ENCODE assay signal across 1 cellular context in the genomic region with DNA sequence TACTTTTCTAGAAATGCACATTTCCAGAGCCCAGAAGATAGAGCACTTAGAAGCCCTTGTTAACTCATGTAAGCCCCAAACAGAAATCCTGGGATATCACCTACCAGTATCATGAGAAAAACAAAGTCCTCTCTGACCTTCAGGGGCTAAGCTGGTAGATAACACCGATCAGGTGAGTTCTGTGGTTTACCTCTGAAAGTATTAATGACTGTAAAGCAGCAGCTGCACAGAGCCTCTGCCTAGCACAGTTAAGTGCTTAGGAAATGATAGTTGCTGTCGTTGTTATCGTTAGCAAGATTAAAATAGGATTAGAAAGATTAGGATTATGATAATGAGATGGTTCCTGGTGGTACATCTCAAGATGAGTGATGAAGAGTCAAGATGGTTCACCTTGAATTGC.
TF ChIP-seq lines count a peak whose summit lies in the region.

No MANE protein-coding gene starts in this region.

TF ChIP-seq in HepG2, 621 proteins besides CTCF, POLR2A, EP300 and RAD21 (continued from another document):
- TF ChIP-seq, protein P1, sequence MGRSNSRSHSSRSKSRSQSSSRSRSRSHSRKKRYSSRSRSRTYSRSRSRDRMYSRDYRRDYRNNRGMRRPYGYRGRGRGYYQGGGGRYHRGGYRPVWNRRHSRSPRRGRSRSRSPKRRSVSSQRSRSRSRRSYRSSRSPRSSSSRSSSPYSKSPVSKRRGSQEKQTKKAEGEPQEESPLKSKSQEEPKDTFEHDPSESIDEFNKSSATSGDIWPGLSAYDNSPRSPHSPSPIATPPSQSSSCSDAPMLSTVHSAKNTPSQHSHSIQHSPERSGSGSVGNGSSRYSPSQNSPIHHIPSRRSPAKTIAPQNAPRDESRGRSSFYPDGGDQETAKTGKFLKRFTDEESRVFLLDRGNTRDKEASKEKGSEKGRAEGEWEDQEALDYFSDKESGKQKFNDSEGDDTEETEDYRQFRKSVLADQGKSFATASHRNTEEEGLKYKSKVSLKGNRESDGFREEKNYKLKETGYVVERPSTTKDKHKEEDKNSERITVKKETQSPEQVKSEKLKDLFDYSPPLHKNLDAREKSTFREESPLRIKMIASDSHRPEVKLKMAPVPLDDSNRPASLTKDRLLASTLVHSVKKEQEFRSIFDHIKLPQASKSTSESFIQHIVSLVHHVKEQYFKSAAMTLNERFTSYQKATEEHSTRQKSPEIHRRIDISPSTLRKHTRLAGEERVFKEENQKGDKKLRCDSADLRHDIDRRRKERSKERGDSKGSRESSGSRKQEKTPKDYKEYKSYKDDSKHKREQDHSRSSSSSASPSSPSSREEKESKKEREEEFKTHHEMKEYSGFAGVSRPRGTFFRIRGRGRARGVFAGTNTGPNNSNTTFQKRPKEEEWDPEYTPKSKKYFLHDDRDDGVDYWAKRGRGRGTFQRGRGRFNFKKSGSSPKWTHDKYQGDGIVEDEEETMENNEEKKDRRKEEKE (IDR thresholded peaks at IDR 0.05), result no peak
- TF ChIP-seq, protein P2, sequence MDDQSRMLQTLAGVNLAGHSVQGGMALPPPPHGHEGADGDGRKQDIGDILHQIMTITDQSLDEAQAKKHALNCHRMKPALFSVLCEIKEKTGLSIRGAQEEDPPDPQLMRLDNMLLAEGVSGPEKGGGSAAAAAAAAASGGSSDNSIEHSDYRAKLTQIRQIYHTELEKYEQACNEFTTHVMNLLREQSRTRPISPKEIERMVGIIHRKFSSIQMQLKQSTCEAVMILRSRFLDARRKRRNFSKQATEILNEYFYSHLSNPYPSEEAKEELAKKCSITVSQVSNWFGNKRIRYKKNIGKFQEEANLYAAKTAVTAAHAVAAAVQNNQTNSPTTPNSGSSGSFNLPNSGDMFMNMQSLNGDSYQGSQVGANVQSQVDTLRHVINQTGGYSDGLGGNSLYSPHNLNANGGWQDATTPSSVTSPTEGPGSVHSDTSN (CRISPR knock-in tag; IDR thresholded peaks at IDR 0.05; ENCODE audit: borderline replicate concordance), result no peak
- TF ChIP-seq KDM3A (CRISPR knock-in tag; IDR thresholded peaks at IDR 0.05; ENCODE audit: low read depth), result no peak
- TF ChIP-seq, protein P3, sequence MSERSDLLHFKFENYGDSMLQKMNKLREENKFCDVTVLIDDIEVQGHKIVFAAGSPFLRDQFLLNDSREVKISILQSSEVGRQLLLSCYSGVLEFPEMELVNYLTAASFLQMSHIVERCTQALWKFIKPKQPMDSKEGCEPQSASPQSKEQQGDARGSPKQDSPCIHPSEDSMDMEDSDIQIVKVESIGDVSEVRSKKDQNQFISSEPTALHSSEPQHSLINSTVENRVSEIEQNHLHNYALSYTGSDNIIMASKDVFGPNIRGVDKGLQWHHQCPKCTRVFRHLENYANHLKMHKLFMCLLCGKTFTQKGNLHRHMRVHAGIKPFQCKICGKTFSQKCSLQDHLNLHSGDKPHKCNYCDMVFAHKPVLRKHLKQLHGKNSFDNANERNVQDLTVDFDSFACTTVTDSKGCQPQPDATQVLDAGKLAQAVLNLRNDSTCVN (CRISPR knock-in tag; IDR thresholded peaks at IDR 0.05; ENCODE audit: borderline replicate concordance), result no peak
- TF ChIP-seq SMAD9 (CRISPR knock-in tag; IDR thresholded peaks at IDR 0.05), result no peak
- no peak for TF ChIP-seq ZNF674 (CRISPR knock-in tag; IDR thresholded peaks at IDR 0.05; ENCODE audit: low read depth)
- TF ChIP-seq, protein P4, sequence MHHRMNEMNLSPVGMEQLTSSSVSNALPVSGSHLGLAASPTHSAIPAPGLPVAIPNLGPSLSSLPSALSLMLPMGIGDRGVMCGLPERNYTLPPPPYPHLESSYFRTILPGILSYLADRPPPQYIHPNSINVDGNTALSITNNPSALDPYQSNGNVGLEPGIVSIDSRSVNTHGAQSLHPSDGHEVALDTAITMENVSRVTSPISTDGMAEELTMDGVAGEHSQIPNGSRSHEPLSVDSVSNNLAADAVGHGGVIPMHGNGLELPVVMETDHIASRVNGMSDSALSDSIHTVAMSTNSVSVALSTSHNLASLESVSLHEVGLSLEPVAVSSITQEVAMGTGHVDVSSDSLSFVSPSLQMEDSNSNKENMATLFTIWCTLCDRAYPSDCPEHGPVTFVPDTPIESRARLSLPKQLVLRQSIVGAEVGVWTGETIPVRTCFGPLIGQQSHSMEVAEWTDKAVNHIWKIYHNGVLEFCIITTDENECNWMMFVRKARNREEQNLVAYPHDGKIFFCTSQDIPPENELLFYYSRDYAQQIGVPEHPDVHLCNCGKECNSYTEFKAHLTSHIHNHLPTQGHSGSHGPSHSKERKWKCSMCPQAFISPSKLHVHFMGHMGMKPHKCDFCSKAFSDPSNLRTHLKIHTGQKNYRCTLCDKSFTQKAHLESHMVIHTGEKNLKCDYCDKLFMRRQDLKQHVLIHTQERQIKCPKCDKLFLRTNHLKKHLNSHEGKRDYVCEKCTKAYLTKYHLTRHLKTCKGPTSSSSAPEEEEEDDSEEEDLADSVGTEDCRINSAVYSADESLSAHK (CRISPR knock-in tag; IDR thresholded peaks at IDR 0.05; ENCODE audit: borderline replicate concordance), result no peak
- no peak for TF ChIP-seq ZNF607 (CRISPR knock-in tag; IDR thresholded peaks at IDR 0.05; ENCODE audit: borderline replicate concordance)
- TF ChIP-seq ZNF543 (CRISPR knock-in tag; IDR thresholded peaks at IDR 0.05), result no peak
TF ChIP-seq in HepG2: peak in this region for 0.
